In genomic region chr10:62374862-62375710, GRCh38 we compare ENCODE assay signal across 8 cellular contexts. TPM values are rescaled to one million over a fixed set of nuclear protein-coding genes. Genes with fewer than 3 reads are reported as not detected.
DNase-seq lines count a peak whose midpoint lies in the region; ATAC-seq, FAIRE-seq and TF ChIP-seq lines count a peak whose summit lies in the region.

No MANE protein-coding gene starts in this region.

- H3K4me2 ChIP-seq in endothelial cell of umbilical vein (ENCODE audit: insufficient read depth, low read length) (peak overlapping the region; percentile 78), parathyroid adenoma (ENCODE audit: low read length) (peak overlapping the region; percentile 79)

- TSS peak; percentile 28 for BruUV-seq in endothelial cell of umbilical vein (replicated peaks; lab: Mats Ljungman, UMichigan)

- H3K4me1 ChIP-seq in ES-I3 (ENCODE audit: insufficient read depth, low read length), result no peaks in the 10 kb centered on the region
- H3K4me1 ChIP-seq in endothelial cell of umbilical vein (ENCODE audit: control insufficient read depth, extremely low read depth, insufficient read depth, low read length), result peaks cover 25% of the 10 kb centered on the region
- no peaks in the 10 kb centered on the region for H3K4me1 ChIP-seq in parathyroid adenoma

- TF ChIP-seq CTCF in endothelial cell of umbilical vein (IDR thresholded peaks at IDR 0.05; ENCODE audit: extremely low read depth in 1 of 2, insufficient read depth in 1 of 2, low read depth in 1 of 2, low read length in 2 of 2), result no peak
- no peak for TF ChIP-seq CTCF in parathyroid adenoma (IDR thresholded peaks at IDR 0.05)

- ATAC-seq in HG02870 (IDR thresholded peaks at IDR 0.05; ENCODE audit: unreplicated experiment) (no peak), GM19395 (IDR thresholded peaks at IDR 0.05; ENCODE audit: unreplicated experiment) (no peak), HG02884 (IDR thresholded peaks at IDR 0.05; ENCODE audit: unreplicated experiment) (no peak)

- H3K79me2 ChIP-seq in endothelial cell of umbilical vein (ENCODE audit: control insufficient read depth, insufficient read depth, low read length), result no peaks in the 10 kb centered on the region
- H3K79me2 ChIP-seq in parathyroid adenoma, result no peaks in the 10 kb centered on the region

- H2AFZ ChIP-seq in endothelial cell of umbilical vein (ENCODE audit: low read depth, low read length) (peak overlapping the region; percentile 83), parathyroid adenoma (peak overlapping the region; percentile 85)

- H3K9me3 ChIP-seq in ES-I3 (ENCODE audit: control insufficient read depth, insufficient read depth, low read length) (no peaks in the 10 kb centered on the region), endothelial cell of umbilical vein (replicated peaks; ENCODE audit: control insufficient read depth, insufficient read depth, low read length) (no peaks in the 10 kb centered on the region), parathyroid adenoma (ENCODE audit: control insufficient read depth, low read length) (no peaks in the 10 kb centered on the region)

- no peak overlapping the region for H3K27ac ChIP-seq in endothelial cell of umbilical vein (ENCODE audit: insufficient read depth, low read depth, low read length)
- no peak overlapping the region for H3K27ac ChIP-seq in parathyroid adenoma

- H3K9me1 ChIP-seq in endothelial cell of umbilical vein (replicated peaks; ENCODE audit: control insufficient read depth, extremely low read depth, insufficient read depth, low read length), result no peaks in the 10 kb centered on the region

- H4K20me1 ChIP-seq in endothelial cell of umbilical vein (replicated peaks; ENCODE audit: control insufficient read depth, extremely low read depth, insufficient read depth, low read length), result no peaks in the 10 kb centered on the region

- no peak for TF ChIP-seq POLR2A in endothelial cell of umbilical vein (IDR thresholded peaks at IDR 0.05; ENCODE audit: low read depth, low read length)

- intact Hi-C loops in endothelial cell of umbilical vein (cut with micrococcal nuclease), result loop anchor here (2.0 to 5.0 kb wide), 2 partner anchors 106 to 473 kb away; partner anchors contain the start of genes ARID5B and RTKN2

- CTCF ChIA-PET in endothelial cell of umbilical vein (lab: Charles Lee), result interaction anchor here (1.2 kb wide), 1 partner anchor 336 kb away, joined by 3 read pairs; no protein-coding TSS in a partner anchor

- H3K9ac ChIP-seq in ES-I3 (ENCODE audit: low read depth, low read length), result peak overlapping the region; percentile 37; the same call in 1 of the 2 replicates
- H3K9ac ChIP-seq in endothelial cell of umbilical vein (replicated peaks; ENCODE audit: extremely low read depth, insufficient read depth, low read length), result peak overlapping the region; percentile 63
- no peak overlapping the region for H3K9ac ChIP-seq in parathyroid adenoma

- H3K27me3 ChIP-seq in endothelial cell of umbilical vein (ENCODE audit: control insufficient read depth in 2 of 2, insufficient read depth in 2 of 2, low read length in 2 of 2), result no peaks in the 10 kb centered on the region
- no peaks in the 10 kb centered on the region for H3K27me3 ChIP-seq in parathyroid adenoma (ENCODE audit: control insufficient read depth, insufficient read depth, low read length)

- H3K4me3 ChIP-seq in endothelial cell of umbilical vein (replicated peaks in 1 of 3; ENCODE audit: insufficient read depth in 1 of 3, low read depth in 1 of 3, low read length in 3 of 3) (peak overlapping the region in 1 of 3 experiments; percentile 51), parathyroid adenoma (ENCODE audit: low read depth, low read length) (peak overlapping the region; percentile 48)

- H3K36me3 ChIP-seq in ES-I3 (ENCODE audit: insufficient read depth, low read length), result no peaks in the 10 kb centered on the region
- no peaks in the 10 kb centered on the region for H3K36me3 ChIP-seq in endothelial cell of umbilical vein (ENCODE audit: control insufficient read depth in 2 of 2, extremely low read depth in 1 of 2, insufficient read depth in 2 of 2, low read length in 2 of 2)
- no peaks in the 10 kb centered on the region for H3K36me3 ChIP-seq in parathyroid adenoma (ENCODE audit: control insufficient read depth, insufficient read depth, low read length)

- DNase-seq in RCC 7860 (ENCODE audit: low spot score) (peak; percentile 39), endothelial cell of umbilical vein (ENCODE audit: low read depth, low spot score) (no peak), islet precursor cell (no peak)

- dilution Hi-C loops in endothelial cell of umbilical vein (cut with MboI; ENCODE audit: extremely low pct_ligation_motif_present, low sequenced_read_pairs), result no loop called here

- POLR2A ChIA-PET in endothelial cell of umbilical vein (lab: Charles Lee), result no interaction called here

- FAIRE-seq in RCC 7860 (lab: Jason Lieb, UNC), result no peak
- no peak for FAIRE-seq in endothelial cell of umbilical vein (lab: Jason Lieb, UNC)

TF ChIP-seq in endothelial cell of umbilical vein, 7 proteins besides CTCF, POLR2A, EP300 and RAD21:
- no peak for TF ChIP-seq EZH2 (IDR thresholded peaks at IDR 0.05; ENCODE audit: borderline replicate concordance, low read depth, low read length, severe bottlenecking)
- no peak for TF ChIP-seq GATA2 (IDR thresholded peaks at IDR 0.05; ENCODE audit: insufficient read depth, insufficient read length, low read depth, low read length)
- TF ChIP-seq FOS (IDR thresholded peaks at IDR 0.05; ENCODE audit: borderline replicate concordance, insufficient read depth, low read length), result no peak
- no peak for TF ChIP-seq MAX (IDR thresholded peaks at IDR 0.05; ENCODE audit: insufficient read depth, insufficient read length)
- TF ChIP-seq POLR2AphosphoS5 (IDR thresholded peaks at IDR 0.05; ENCODE audit: insufficient read depth, low read depth, low read length), result no peak
- no peak for TF ChIP-seq MYC (IDR thresholded peaks at IDR 0.05; ENCODE audit: low read depth, low read length)
- no peak for TF ChIP-seq JUN (IDR thresholded peaks at IDR 0.05; ENCODE audit: borderline replicate concordance, insufficient read depth, insufficient read length, low read depth)

RNA-seq across cellular contexts. Expression of gene ZNF365, which starts 0.9 kb away (rescaled TPM):
- total RNA-seq in endothelial cell of umbilical vein, result 2.9 and 5.5 TPM in 2 replicates
- 0.76 and 1.3 TPM in 2 replicates for polyA plus RNA-seq in endothelial cell of umbilical vein
- polyA plus RNA-seq in endothelial cell of umbilical vein (2011; cell fraction: cytosol; rRNA removed), result 0.94 and 1.1 TPM in 2 replicates
- polyA plus RNA-seq in endothelial cell of umbilical vein (2011; cell fraction: nucleus; rRNA removed), result 1.9 and 2.1 TPM in 2 replicates
- 0.97 and 1.5 TPM in 2 replicates for polyA plus RNA-seq in endothelial cell of umbilical vein (2012)
- 1.8 and 3.3 TPM in 2 replicates for polyA minus RNA-seq in endothelial cell of umbilical vein
- not detected for polyA minus RNA-seq in endothelial cell of umbilical vein (2011; cell fraction: cytosol; rRNA and poly(A)+ RNA removed)
- polyA minus RNA-seq in endothelial cell of umbilical vein (2011; cell fraction: nucleus; rRNA and poly(A)+ RNA removed), result 5.0 and 6.6 TPM in 2 replicates
